Comparison of ENCODE assay signal across 26 cellular contexts in genomic region chr20:63308218-63308911, GRCh38. TPM values are rescaled to one million over a fixed set of nuclear protein-coding genes. Genes with fewer than 3 reads are reported as not detected.
"Had no signal": no experiment of that assay in that cellular context is flagged by ENCODE, and none has a peak within 500 bp of the region (broad histone marks: within the 10 kb centered on the region; RNA-seq: fewer than 3 reads in every experiment).

No MANE protein-coding gene starts in this region.

- H3K4me1 ChIP-seq: SJSA1 had no signal

- H3K36me3 ChIP-seq: SJSA1 had no signal

- H3K27ac ChIP-seq: HL-60, KMS-11, RWPE1, SJSA1, SK-N-MC had no signal

- H3K4me3 ChIP-seq: K562, SJSA1, SK-N-MC had no signal

- DNase-seq: Kasumi-1; MM.1S; NCI-H1092 treated with DMSO at 0.1 percent for 48 hours; NCI-H1436; NCI-H187; NCI-H2029; NCI-H2081 treated with DMSO at 0.1 percent for 48 hours; NCI-H2227 treated with DMSO at 0.1 percent for 48 hours; NCI-H524; NCI-H526 treated with DMSO at 0.1 percent for 48 hours; NCI-H748 treated with DMSO at 0.1 percent for 48 hours; NK-92 treated with Interleukin-12 subunit alpha and Interleukin-12 subunit beta, amount 100 ng/mL, for 24 hours; PC-3; Right ventricle myocardium superior; SIG-M5 had no signal

- H3K9me3 ChIP-seq: SJSA1 had no signal

- H3K9ac ChIP-seq: KMS-11 had no signal

- H3K4me2 ChIP-seq: KMS-11 had no signal

RNA-seq across cellular contexts. Expression of gene COL20A1, which starts 15.4 kb away (rescaled TPM):
- total RNA-seq: K562, M059J, PC-3, Right ventricle myocardium superior, SJSA1 had no signal
- polyA plus RNA-seq: IgD-negative memory B cell, K562 had no signal

RNA-seq across cellular contexts. Expression of gene CHRNA4, which starts 52.8 kb away (rescaled TPM):
- total RNA-seq: K562; M059J; NCI-H460; OCI-LY7; PC-3; SJSA1; T-helper 1 cell treated with Interleukin-12 subunit alpha and Interleukin-12 subunit beta and Interleukin-4 antibody, amounts not matched to agents 30 ng/mL and 1 ng/mL, for 36 hours had no signal
- polyA plus RNA-seq: IgD-negative memory B cell, K562 had no signal

RNA-seq across cellular contexts. Expression of gene NKAIN4, which starts 54.1 kb away (rescaled TPM):
- total RNA-seq: K562; M059J; NCI-H460; OCI-LY7; PC-3; Right ventricle myocardium superior; SJSA1; T-helper 1 cell treated with Interleukin-12 subunit alpha and Interleukin-12 subunit beta and Interleukin-4 antibody, amounts not matched to agents 30 ng/mL and 1 ng/mL, for 36 hours had no signal
- polyA plus RNA-seq: IgD-negative memory B cell, K562 had no signal
